15 cellular contexts compared by ENCODE assay signal in the genomic region with DNA sequence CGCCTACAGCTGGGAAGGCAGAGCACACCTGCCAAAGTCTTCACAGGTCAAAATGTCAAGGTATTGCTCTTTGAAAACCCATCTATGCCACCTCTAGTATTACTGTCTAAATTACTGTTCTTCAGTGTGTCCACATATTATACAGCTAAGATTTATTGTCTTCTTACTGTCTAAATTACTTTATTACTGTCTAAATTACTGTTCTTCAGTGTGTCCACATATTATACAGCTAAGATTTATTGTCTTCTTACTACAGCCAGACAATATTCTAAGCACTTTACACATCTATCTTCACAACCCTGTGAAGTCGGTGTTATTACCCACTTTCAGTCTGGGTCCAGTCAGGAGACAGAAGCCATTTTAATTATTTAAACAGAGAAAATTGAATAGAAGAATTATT.
"Had no signal": no experiment of that assay in that cellular context is flagged by ENCODE, and none has a peak within 500 bp of the region (broad histone marks: within the 10 kb centered on the region; RNA-seq: fewer than 3 reads in every experiment).

No MANE protein-coding gene starts in this region.

- H3K4me1 ChIP-seq: right atrium auricular region had no signal

- H3K36me3 ChIP-seq: right atrium auricular region, vagina had no signal

- DNase-seq: activated naive CD4-positive, alpha-beta T cell; activated naive CD8-positive, alpha-beta T cell treated with anti-CD3 and anti-CD28 coated beads, Interleukin-2, amount 10 ng/mL, durations not matched to agents 7 days and 5 days; activated T-cell treated with anti-CD3 and anti-CD28 coated beads for 4 hours; effector memory CD4-positive, alpha-beta T cell; foreskin fibroblast; hypothalamus; mesendoderm; nucleus accumbens; stimulated activated CD4-positive, alpha-beta T cell treated with anti-CD3 and anti-CD28 coated beads, Interleukin-4, amount 100 ng/mL, for 24 hours; stimulated activated naive CD4-positive, alpha-beta T cell; substantia nigra had no signal

- H3K4me3 ChIP-seq: right atrium auricular region, tibial nerve, vagina had no signal

- H3K27me3 ChIP-seq: right atrium auricular region, tibial nerve, vagina had no signal

- ATAC-seq: activated CD4-positive, CD25-positive, alpha-beta regulatory T cell treated with anti-CD3 and anti-CD28 coated beads, Interleukin-2, amount 50 U/mL, for 24 hours had no signal

- H3K27ac ChIP-seq: right atrium auricular region, tibial nerve, vagina had no signal

- H3K9me3 ChIP-seq: right atrium auricular region, tibial nerve, vagina had no signal
